ENCODE assay signal across 9 cellular contexts in the genomic region with DNA sequence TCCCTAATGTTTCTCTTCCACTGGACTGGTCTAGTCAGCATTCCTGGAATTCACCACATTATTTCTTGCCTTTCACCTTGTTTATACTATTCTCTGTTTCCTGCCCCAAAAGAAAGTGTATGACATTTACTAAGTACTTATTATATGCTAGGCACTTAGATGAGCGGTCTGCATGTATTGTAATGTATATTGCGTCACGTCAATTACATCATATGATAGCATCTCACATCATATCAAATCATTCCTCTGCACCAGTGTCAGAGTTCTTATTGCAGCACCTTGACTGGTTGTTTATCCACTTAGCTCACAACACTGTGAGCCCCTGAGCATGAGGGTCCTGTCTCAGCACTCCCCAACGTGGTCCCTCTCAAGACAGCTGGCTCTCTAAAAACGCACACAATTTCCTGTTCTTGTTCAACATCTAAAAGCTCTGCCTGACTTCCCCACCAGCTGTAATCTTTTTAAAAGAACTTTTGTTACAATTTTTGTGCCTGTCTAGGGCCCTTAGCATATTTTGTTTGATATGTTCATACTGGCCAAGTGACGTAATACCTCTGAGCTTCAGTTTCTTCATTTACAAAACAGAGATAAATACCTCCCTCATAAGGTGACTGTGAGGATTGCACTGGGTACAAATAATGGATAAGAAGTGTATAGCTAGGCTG. TPM values are rescaled to one million over a fixed set of nuclear protein-coding genes. Genes with fewer than 3 reads are reported as not detected.
A peak's percentile ranks its signal among the peaks of the same experiment; 100 is the strongest.
DNase-seq lines count a peak whose midpoint lies in the region; ATAC-seq and TF ChIP-seq lines count a peak whose summit lies in the region.
"Had no signal": no experiment of that assay in that cellular context is flagged by ENCODE, and none has a peak within 500 bp of the region (broad histone marks: within the 10 kb centered on the region; RNA-seq: fewer than 3 reads in every experiment).

No MANE protein-coding gene starts in this region.

- TF ChIP-seq CTCF in esophagus squamous epithelium (IDR thresholded peaks at IDR 0.05) = peak in 3 of 6 experiments; percentile 17 to 52 (median 28)

- H3K9me3 Mint-ChIP-seq in IgD-negative memory B cell = no peaks in the 10 kb centered on the region
- H3K9me3 Mint-ChIP-seq in activated naive CD8-positive, alpha-beta T cell treated with anti-CD3 and anti-CD28 coated beads, Interleukin-2, amount 50 U/mL, for 24 hours = no peaks in the 10 kb centered on the region
- H3K9me3 Mint-ChIP-seq: activated naive CD4-positive, alpha-beta T cell treated with anti-CD3 and anti-CD28 coated beads, Interleukin-2, amount 50 U/mL, for 72 hours had no signal

- no peaks in the 10 kb centered on the region for H3K27me3 Mint-ChIP-seq in IgD-negative memory B cell
- peaks cover 2% of the 10 kb centered on the region for H3K27me3 Mint-ChIP-seq in activated naive CD8-positive, alpha-beta T cell treated with anti-CD3 and anti-CD28 coated beads, Interleukin-2, amount 50 U/mL, for 24 hours

- peak overlapping the region; percentile 57 to 92 (median 88) for H3K27ac Mint-ChIP-seq in IgD-negative memory B cell
- H3K27ac Mint-ChIP-seq in activated naive CD8-positive, alpha-beta T cell treated with anti-CD3 and anti-CD28 coated beads, Interleukin-2, amount 50 U/mL, for 24 hours = no peak overlapping the region

- peaks cover 3% of the 10 kb centered on the region for H3K36me3 Mint-ChIP-seq in IgD-negative memory B cell
- H3K36me3 Mint-ChIP-seq in activated naive CD8-positive, alpha-beta T cell treated with anti-CD3 and anti-CD28 coated beads, Interleukin-2, amount 50 U/mL, for 24 hours (ENCODE audit: low read depth) = peaks cover 1% of the 10 kb centered on the region
- H3K36me3 Mint-ChIP-seq: activated naive CD4-positive, alpha-beta T cell treated with anti-CD3 and anti-CD28 coated beads, Interleukin-2, amount 50 U/mL, for 72 hours had no signal

- intact Hi-C loops in esophagus squamous epithelium (cut with DNase I) = no loop called here

- no peak for TF ChIP-seq POLR2A in esophagus squamous epithelium (IDR thresholded peaks at IDR 0.05)

- peak overlapping the region in 3 of 4 donors; percentile 13 to 50 (median 23) for H3K4me3 Mint-ChIP-seq in IgD-negative memory B cell
- H3K4me3 Mint-ChIP-seq in activated naive CD8-positive, alpha-beta T cell treated with anti-CD3 and anti-CD28 coated beads, Interleukin-2, amount 50 U/mL, for 24 hours = no peak overlapping the region

- peaks cover 0 to 51% (median 2%) of the 10 kb centered on the region in 3 donors for H3K4me1 ChIP-seq in esophagus squamous epithelium

- DNase-seq in activated T-cell treated with anti-CD3 and anti-CD28 coated beads, Interleukin-2, amount 50 U/mL, for 1 hour = peak; percentile 19
- DNase-seq in activated T-cell treated with anti-CD3 and anti-CD28 coated beads for 4 hours = no peak
- DNase-seq in activated naive CD8-positive, alpha-beta T cell treated with anti-CD3 and anti-CD28 coated beads, Interleukin-2, amount 50 U/mL, for 24 hours = no peak
- DNase-seq in left kidney (ENCODE audit: low read depth, low spot score) = peak; percentile 46
- no peak for DNase-seq in NCI-H748 treated with DMSO at 0.1 percent for 48 hours (lab: John Stamatoyannopoulos, UW)
- DNase-seq in esophagus squamous epithelium (lab: John Stamatoyannopoulos, UW) = no peak
- DNase-seq in NK-92 (lab: John Stamatoyannopoulos, UW; ENCODE audit: unreplicated experiment) = no peak

- H3K27ac ChIP-seq in esophagus squamous epithelium = peak overlapping the region in 2 of 4 donors; percentile 6 to 35

- no peaks in the 10 kb centered on the region for H3K9me3 ChIP-seq in esophagus squamous epithelium

- no peaks in the 10 kb centered on the region for H3K27me3 ChIP-seq in esophagus squamous epithelium

- WGBS in esophagus squamous epithelium, 2 donors = 62 to 73% methylated on average over 6 of the region's 6 CpGs

- no peaks in the 10 kb centered on the region for H3K36me3 ChIP-seq in esophagus squamous epithelium

- no peak overlapping the region for H3K4me3 ChIP-seq in esophagus squamous epithelium

- peak; percentile 38 for ATAC-seq in activated naive CD8-positive, alpha-beta T cell treated with anti-CD3 and anti-CD28 coated beads, Interleukin-2, amount 50 U/mL, for 24 hours

- H3K4me1 Mint-ChIP-seq in IgD-negative memory B cell = peaks cover 34 to 38% (median 35%) of the 10 kb centered on the region in 3 donors
- H3K4me1 Mint-ChIP-seq in activated naive CD8-positive, alpha-beta T cell treated with anti-CD3 and anti-CD28 coated beads, Interleukin-2, amount 50 U/mL, for 24 hours = peaks cover 26% of the 10 kb centered on the region

RNA-seq across cellular contexts. Expression of gene ARHGAP31, which starts 58.8 kb away (rescaled TPM):
- 9.0 TPM for polyA plus RNA-seq in IgD-negative memory B cell
- 1 to 10 TPM; 2.7 to 9.3 (median 7.6) TPM for total RNA-seq in esophagus squamous epithelium

Comparison
In these comparisons a context has a peak if more than half of its experiments do, and no peak if none do; other contexts are left out.
1. DNase-seq: peak in activated T-cell treated with anti-CD3 and anti-CD28 coated beads, Interleukin-2, amount 50 U/mL, for 1 hour (single experiment) and left kidney (single experiment); none in activated T-cell treated with anti-CD3 and anti-CD28 coated beads for 4 hours (single experiment), activated naive CD8-positive, alpha-beta T cell treated with anti-CD3 and anti-CD28 coated beads, Interleukin-2, amount 50 U/mL, for 24 hours (single experiment), NCI-H748 treated with DMSO at 0.1 percent for 48 hours (single experiment), esophagus squamous epithelium (single experiment) and NK-92 (single experiment).